ENCODE assay signal across 18 cellular contexts in the genomic region with DNA sequence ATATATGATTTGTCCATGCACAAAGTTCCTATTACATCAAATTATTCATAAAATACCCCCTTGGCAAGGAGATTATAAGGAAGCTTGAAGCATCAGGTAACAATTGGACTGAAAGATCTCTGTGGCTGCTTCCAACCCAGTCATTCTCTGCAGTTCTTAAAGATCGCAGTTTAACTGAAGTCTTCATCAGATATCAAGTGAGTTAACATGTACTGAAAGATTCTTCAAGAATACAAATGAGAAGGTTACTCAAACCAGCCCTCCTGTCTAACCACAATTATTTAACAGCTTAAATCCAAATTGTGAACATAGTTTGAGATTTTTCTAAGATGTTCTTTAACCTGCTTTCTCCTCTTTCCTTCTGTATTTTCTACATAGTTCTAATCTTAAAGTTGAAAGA.
DNase-seq lines count a peak whose midpoint lies in the region; ATAC-seq, FAIRE-seq and TF ChIP-seq lines count a peak whose summit lies in the region.
"Had no signal": no experiment of that assay in that cellular context is flagged by ENCODE, and none has a peak within 500 bp of the region (broad histone marks: within the 10 kb centered on the region; RNA-seq: fewer than 3 reads in every experiment).

No MANE protein-coding gene starts in this region.

- H3K4me3 ChIP-seq in AG10803 (ENCODE audit: low read length) = no peak overlapping the region
- H3K4me3 ChIP-seq: BLaER1 treated with 17β-estradiol and CSF1 and Interleukin-3, amounts not matched to agents 10 nM and 100 nM; SJSA1 had no signal

- no peak for FAIRE-seq in HTR-8/SVneo (lab: Jason Lieb, UNC)
- FAIRE-seq: H54 had no signal

- ATAC-seq in GM18520 (IDR thresholded peaks at IDR 0.05; ENCODE audit: unreplicated experiment) (peak; percentile 46), HG02870 (IDR thresholded peaks at IDR 0.05; ENCODE audit: unreplicated experiment) (peak; percentile 67)
- ATAC-seq: T-cell had no signal

- DNase-seq in AG10803 (ENCODE audit: low read depth) = peak; percentile 10
- peak; percentile 58 for DNase-seq in amniotic epithelial cell (ENCODE audit: low read depth)
- DNase-seq in activated CD4-positive, alpha-beta T cell treated with anti-CD3 and anti-CD28 coated beads, Interleukin-2, amount 50 U/mL, for 48 hours = no peak
- DNase-seq in HTR-8/SVneo (ENCODE audit: insufficient read length, low spot score) = no peak
- DNase-seq in NCI-H774 (lab: John Stamatoyannopoulos, UW) = no peak
- no peak for DNase-seq in activated CD8-positive, alpha-beta memory T cell treated with anti-CD3 and anti-CD28 coated beads, Interleukin-2, amount 50 U/mL, for 4 hours
- DNase-seq: DMS 273 treated with DMSO at 0.1 percent for 48 hours, KBM-7, NCI-H1048, NCI-H2107, NCI-H226, NCI-H526, T-cell had no signal

- no peak for TF ChIP-seq CTCF in AG10803 (conservative IDR thresholded peaks at IDR 0.05; ENCODE audit: low read length)

Comparison
In these comparisons a context has a peak if more than half of its experiments do, and no peak if none do; other contexts are left out.
1. DNase-seq: peak in AG10803 (single experiment) and amniotic epithelial cell (single experiment); none in activated CD4-positive, alpha-beta T cell treated with anti-CD3 and anti-CD28 coated beads, Interleukin-2, amount 50 U/mL, for 48 hours (0 of 2), HTR-8/SVneo (single experiment), NCI-H774 (single experiment) and activated CD8-positive, alpha-beta memory T cell treated with anti-CD3 and anti-CD28 coated beads, Interleukin-2, amount 50 U/mL, for 4 hours (single experiment).